Comparison of ENCODE assay signal across 21 cellular contexts in the genomic region with DNA sequence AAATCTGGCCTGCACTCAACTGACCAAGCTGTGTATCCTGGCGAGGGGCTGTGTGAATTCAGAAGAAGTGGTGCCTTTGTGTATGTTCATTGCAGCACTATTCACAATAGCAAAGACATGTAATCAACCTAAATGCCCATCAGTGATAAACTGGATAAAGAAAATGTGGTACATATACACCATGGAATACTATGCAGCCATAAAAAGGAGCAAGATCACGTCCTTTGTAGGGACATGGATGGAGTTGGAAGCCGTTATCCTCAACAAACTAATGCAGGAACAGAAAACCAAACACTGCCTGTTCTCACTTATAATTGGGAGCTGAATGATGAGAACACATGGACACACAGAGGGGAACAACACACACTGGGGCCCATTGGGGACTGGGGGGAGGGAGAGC. TPM values are rescaled to one million over a fixed set of nuclear protein-coding genes. Genes with fewer than 3 reads are reported as not detected.
"Had no signal": no experiment of that assay in that cellular context is flagged by ENCODE, and none has a peak within 500 bp of the region (broad histone marks: within the 10 kb centered on the region; RNA-seq: fewer than 3 reads in every experiment).

No MANE protein-coding gene starts in this region.

RNA-seq across cellular contexts. Expression of a gene that starts 21.4 kb away (rescaled TPM):
- total RNA-seq: activated naive CD4-positive, alpha-beta T cell treated with anti-CD3 and anti-CD28 coated beads for 36 hours; activated naive CD4-positive, alpha-beta T cell treated with anti-CD3 and anti-CD28 coated beads, Interleukin-2, amount 50 U/mL, for 72 hours; activated naive CD8-positive, alpha-beta T cell treated with anti-CD3 and anti-CD28 coated beads for 36 hours; activated naive CD8-positive, alpha-beta T cell treated with anti-CD3 and anti-CD28 coated beads, Interleukin-2, amount 10 ng/mL, durations not matched to agents 7 days and 5 days; activated T-cell treated with anti-CD3 and anti-CD28 coated beads, Interleukin-2, amount 50 U/mL, for 4 hours; activated T-cell treated with anti-CD3 and anti-CD28 coated beads, Interleukin-2, amount 50 U/mL, for 72 hours; activated T-helper 1 cell treated with anti-CD3 and anti-CD28 coated beads, Interleukin-12 subunit alpha, Interleukin-12 subunit beta, Interleukin-2, Interleukin-4 antibody, amounts not matched to agents 30 ng/mL and 10 ng/mL and 1 ng/mL, durations not matched to agents 14 hours and 24 hours and 36 hours; activated T-helper 17 cell treated with anti-CD3 and anti-CD28 coated beads, Interleukin-2, amount 50 U/mL, for 72 hours; activated T-helper 2 cell treated with anti-CD3 and anti-CD28 coated beads, Interferon-gamma antibody, Interleukin-2, Interleukin-4, amounts not matched to agents 10 μg/mL and 5 μg/mL and 100 μg/mL, durations not matched to agents 14 hours and 24 hours and 36 hours; adrenal gland; aorta; ascending aorta; astrocyte; body of pancreas; breast epithelium; bronchial epithelial cell; cardiac muscle cell; cardiac septum; cerebellum; chondrocyte had no signal
- polyA plus RNA-seq: adipose tissue, aorta, cardiac muscle cell had no signal

RNA-seq across cellular contexts. Expression of a gene that starts 41.1 kb away (rescaled TPM):
- total RNA-seq: bronchial epithelial cell had no signal
- polyA plus RNA-seq: cardiac muscle cell had no signal
